ENCODE assay signal across 10 cellular contexts in genomic region chrX:49308604-49309269, GRCh38. TPM values are rescaled to one million over a fixed set of nuclear protein-coding genes. Genes with fewer than 3 reads are reported as not detected.
DNase-seq lines count a peak whose midpoint lies in the region; ATAC-seq and TF ChIP-seq lines count a peak whose summit lies in the region.
"Had no signal": no experiment of that assay in that cellular context is flagged by ENCODE, and none has a peak within 500 bp of the region (broad histone marks: within the 10 kb centered on the region; RNA-seq: fewer than 3 reads in every experiment).

No MANE protein-coding gene starts in this region.

- peaks cover 5% of the 10 kb centered on the region for H3K27me3 Mint-ChIP-seq in activated T-helper 2 cell treated with anti-CD3 and anti-CD28 coated beads, Interferon-gamma antibody, Interleukin-2, Interleukin-4, amounts not matched to agents 10 μg/mL and 5 μg/mL and 100 μg/mL, durations not matched to agents 14 hours and 24 hours and 36 hours (ENCODE audit: low read depth)

- TF ChIP-seq EP300 in stomach (IDR thresholded peaks at IDR 0.05): no peak

- H3K4me3 Mint-ChIP-seq in activated T-helper 2 cell treated with anti-CD3 and anti-CD28 coated beads, Interferon-gamma antibody, Interleukin-2, Interleukin-4, amounts not matched to agents 10 μg/mL and 5 μg/mL and 100 μg/mL, durations not matched to agents 14 hours and 24 hours and 36 hours (ENCODE audit: low read depth): peak overlapping the region; percentile 79

- peaks cover 15% of the 10 kb centered on the region for H3K4me1 Mint-ChIP-seq in activated T-helper 2 cell treated with anti-CD3 and anti-CD28 coated beads, Interferon-gamma antibody, Interleukin-2, Interleukin-4, amounts not matched to agents 10 μg/mL and 5 μg/mL and 100 μg/mL, durations not matched to agents 14 hours and 24 hours and 36 hours (ENCODE audit: low read depth)

- peaks cover 14% of the 10 kb centered on the region for H3K4me1 ChIP-seq in Karpas-422 (ENCODE audit: low read length)
- peaks cover 18% of the 10 kb centered on the region for H3K4me1 ChIP-seq in iPS-18a (ENCODE audit: control insufficient read depth, low read depth, low read length)
- peaks cover 0 to 13% (median 5%) of the 10 kb centered on the region in 4 donors for H3K4me1 ChIP-seq in stomach

- peak overlapping the region; percentile 39; the same call in 1 of the 2 replicates for H3K4me3 ChIP-seq in Karpas-422 (ENCODE audit: low read length)
- peak overlapping the region; percentile 51 for H3K4me3 ChIP-seq in iPS-18a (ENCODE audit: low read length)
- H3K4me3 ChIP-seq in stomach: peak overlapping the region; percentile 30 to 36 (median 34)

- H3K27me3 ChIP-seq in Karpas-422 (ENCODE audit: low read length) (no peaks in the 10 kb centered on the region), iPS-18a (ENCODE audit: control insufficient read depth, insufficient read depth, low read length) (no peaks in the 10 kb centered on the region), stomach (no peaks in the 10 kb centered on the region)

- ATAC-seq in GM18907 (IDR thresholded peaks at IDR 0.05; ENCODE audit: unreplicated experiment): no peak

- H3K27ac ChIP-seq in Karpas-422 (ENCODE audit: low read length): no peak overlapping the region
- peak overlapping the region; percentile 80 for H3K27ac ChIP-seq in iPS-18a (ENCODE audit: low read length)
- peak overlapping the region in 4 of 5 donors; percentile 54 to 78 (median 72) for H3K27ac ChIP-seq in stomach

- no peaks in the 10 kb centered on the region for H3K79me2 ChIP-seq in Karpas-422 (ENCODE audit: low read length)

- no peaks in the 10 kb centered on the region for H3K9me3 Mint-ChIP-seq in activated T-helper 2 cell treated with anti-CD3 and anti-CD28 coated beads, Interferon-gamma antibody, Interleukin-2, Interleukin-4, amounts not matched to agents 10 μg/mL and 5 μg/mL and 100 μg/mL, durations not matched to agents 14 hours and 24 hours and 36 hours

- H4K20me1 ChIP-seq in Karpas-422 (ENCODE audit: insufficient read depth, low read depth, low read length): no peaks in the 10 kb centered on the region

- H3K9me3 ChIP-seq in Karpas-422 (ENCODE audit: low read length): no peaks in the 10 kb centered on the region
- peaks cover 9% of the 10 kb centered on the region for H3K9me3 ChIP-seq in iPS-18a (ENCODE audit: control insufficient read depth, low read depth, low read length)
- no peaks in the 10 kb centered on the region for H3K9me3 ChIP-seq in stomach

- H3K9me2 ChIP-seq in Karpas-422 (replicated peaks; ENCODE audit: insufficient read depth, low read length): no peaks in the 10 kb centered on the region

- H3K36me3 Mint-ChIP-seq in activated T-helper 2 cell treated with anti-CD3 and anti-CD28 coated beads, Interferon-gamma antibody, Interleukin-2, Interleukin-4, amounts not matched to agents 10 μg/mL and 5 μg/mL and 100 μg/mL, durations not matched to agents 14 hours and 24 hours and 36 hours (ENCODE audit: low read depth): no peaks in the 10 kb centered on the region

- intact Hi-C loops in activated T-helper 2 cell treated with anti-CD3 and anti-CD28 coated beads, Interferon-gamma antibody, Interleukin-2, Interleukin-4, amounts not matched to agents 10 μg/mL and 5 μg/mL and 100 μg/mL, durations not matched to agents 14 hours and 24 hours and 36 hours (cut with micrococcal nuclease): no loop called here
- intact Hi-C loops in stomach (cut with DNase I; ENCODE audit: low total_unique reads): no loop called here

- H3K36me3 ChIP-seq in Karpas-422 (ENCODE audit: insufficient read depth, low read length) (no peaks in the 10 kb centered on the region), iPS-18a (ENCODE audit: control insufficient read depth, low read depth, low read length) (no peaks in the 10 kb centered on the region), stomach (no peaks in the 10 kb centered on the region)

- peak overlapping the region; percentile 76 for H3K27ac Mint-ChIP-seq in activated T-helper 2 cell treated with anti-CD3 and anti-CD28 coated beads, Interferon-gamma antibody, Interleukin-2, Interleukin-4, amounts not matched to agents 10 μg/mL and 5 μg/mL and 100 μg/mL, durations not matched to agents 14 hours and 24 hours and 36 hours

- TF ChIP-seq CTCF in stomach (IDR thresholded peaks at IDR 0.05): no peak

- peak; percentile 44 for DNase-seq in Karpas-422
- no peak for DNase-seq in activated T-helper 2 cell treated with anti-CD3 and anti-CD28 coated beads, Interferon-gamma antibody, Interleukin-2, Interleukin-4, amounts not matched to agents 10 μg/mL and 5 μg/mL and 100 μg/mL, durations not matched to agents 14 hours and 24 hours and 36 hours (ENCODE audit: low spot score)
- DNase-seq in stomach: no peak
- no peak for DNase-seq in DMS114 treated with DMSO at 0.1 percent for 48 hours (lab: John Stamatoyannopoulos, UW; ENCODE audit: unreplicated experiment)
- no peak for DNase-seq in NCI-H2196 treated with DMSO at 0.1 percent for 48 hours (lab: John Stamatoyannopoulos, UW; ENCODE audit: unreplicated experiment)
- DNase-seq in NCI-H345 treated with DMSO at 0.1 percent for 48 hours (lab: John Stamatoyannopoulos, UW; ENCODE audit: unreplicated experiment): no peak
- DNase-seq: NCI-H1048 had no signal

- WGBS in stomach, 5 donors: 60 to 71% (median 68%) methylated on average over 13 to 15 of the region's 15 CpGs

- H3K4me2 ChIP-seq in Karpas-422 (ENCODE audit: low read depth, low read length, poor library complexity, severe bottlenecking): peak overlapping the region; percentile 63

- no peak for TF ChIP-seq POLR2A in stomach (IDR thresholded peaks at IDR 0.05)

- peak overlapping the region; percentile 92; the same call in 1 of the 2 replicates for H2AFZ ChIP-seq in Karpas-422 (ENCODE audit: low read length)

- H3K9ac ChIP-seq in Karpas-422 (ENCODE audit: low read length): peak overlapping the region; percentile 42
- peak overlapping the region; percentile 68 for H3K9ac ChIP-seq in iPS-18a (ENCODE audit: low read length)

RNA-seq across cellular contexts. Expression of gene GAGE10, which starts 5.3 kb away (rescaled TPM):
- not detected in 2 replicates for total RNA-seq in Karpas-422 (2014; rRNA removed; shearing (Covaris generic); ENCODE audit: low replicate concordance)
- not detected in 2 replicates for total RNA-seq in activated T-helper 2 cell treated with anti-CD3 and anti-CD28 coated beads, Interferon-gamma antibody, Interleukin-2, Interleukin-4, amounts not matched to agents 10 μg/mL and 5 μg/mL and 100 μg/mL, durations not matched to agents 14 hours and 24 hours and 36 hours
- not detected for total RNA-seq in stomach
- not detected for polyA plus RNA-seq in stomach
- total RNA-seq: glomerular endothelial cell had no signal

RNA-seq across cellular contexts. Expression of gene GAGE12J, which starts 13.1 kb away (rescaled TPM):
- not detected in 2 replicates for total RNA-seq in Karpas-422 (2014; rRNA removed; shearing (Covaris generic); ENCODE audit: low replicate concordance)
- total RNA-seq in activated T-helper 2 cell treated with anti-CD3 and anti-CD28 coated beads, Interferon-gamma antibody, Interleukin-2, Interleukin-4, amounts not matched to agents 10 μg/mL and 5 μg/mL and 100 μg/mL, durations not matched to agents 14 hours and 24 hours and 36 hours: not detected in 2 replicates
- total RNA-seq in stomach: not detected
- polyA plus RNA-seq in stomach: not detected
- total RNA-seq: glomerular endothelial cell had no signal

RNA-seq across cellular contexts. Expression of gene GAGE13, which starts 22.6 kb away (rescaled TPM):
- total RNA-seq in Karpas-422 (2014; rRNA removed; shearing (Covaris generic); ENCODE audit: low replicate concordance): not detected in 2 replicates
- total RNA-seq in activated T-helper 2 cell treated with anti-CD3 and anti-CD28 coated beads, Interferon-gamma antibody, Interleukin-2, Interleukin-4, amounts not matched to agents 10 μg/mL and 5 μg/mL and 100 μg/mL, durations not matched to agents 14 hours and 24 hours and 36 hours: not detected in 2 replicates
- total RNA-seq in stomach: not detected
- not detected for polyA plus RNA-seq in stomach
- total RNA-seq: glomerular endothelial cell had no signal

RNA-seq across cellular contexts. Expression of gene PPP1R3F, which starts 39.1 kb away (rescaled TPM):
- 0.19 and 1.0 TPM in 2 replicates for total RNA-seq in Karpas-422 (2014; rRNA removed; shearing (Covaris generic); ENCODE audit: low replicate concordance)
- total RNA-seq in activated T-helper 2 cell treated with anti-CD3 and anti-CD28 coated beads, Interferon-gamma antibody, Interleukin-2, Interleukin-4, amounts not matched to agents 10 μg/mL and 5 μg/mL and 100 μg/mL, durations not matched to agents 14 hours and 24 hours and 36 hours: 7.9 and 10.1 TPM in 2 replicates
- total RNA-seq in stomach: 10 to 100 TPM in 1 of 5 donors, 1 to 10 TPM in 4; 1.4 to 20.4 (median 5.7) TPM
- 1 to 10 TPM; 2.1 to 6.4 (median 4.0) TPM for polyA plus RNA-seq in stomach

RNA-seq across cellular contexts. Expression of gene FOXP3, which starts 44.2 kb away (rescaled TPM):
- total RNA-seq in Karpas-422 (2014; rRNA removed; shearing (Covaris generic); ENCODE audit: low replicate concordance): 0.07 TPM in 1 of 2 replicates, not detected in the other
- total RNA-seq in activated T-helper 2 cell treated with anti-CD3 and anti-CD28 coated beads, Interferon-gamma antibody, Interleukin-2, Interleukin-4, amounts not matched to agents 10 μg/mL and 5 μg/mL and 100 μg/mL, durations not matched to agents 14 hours and 24 hours and 36 hours: 28.9 and 29.4 TPM in 2 replicates
- total RNA-seq in stomach: not detected
- under 1 TPM in 2 of 3 donors, not detected in 1; 0.12 to 0.88 TPM for polyA plus RNA-seq in stomach
- total RNA-seq: glomerular endothelial cell had no signal
